In genomic region chr22:19374410-19374809, GRCh38 we compare ENCODE assay signal across 35 cellular contexts.
"Had no signal": no experiment of that assay in that cellular context is flagged by ENCODE, and none has a peak within 500 bp of the region (broad histone marks: within the 10 kb centered on the region; RNA-seq: fewer than 3 reads in every experiment).

No MANE protein-coding gene starts in this region.

- H3K4me3 ChIP-seq: ascending aorta, cardiac muscle cell had no signal

- H3K4me1 Mint-ChIP-seq: activated B cell treated with CpG ODN at 0.5 μM for 24 hours; activated CD4-positive, alpha-beta T cell treated with anti-CD3 and anti-CD28 coated beads, Interleukin-2, amount 10 ng/mL, durations not matched to agents 24 days and 14 days; activated CD8-positive, alpha-beta memory T cell treated with anti-CD3 and anti-CD28 coated beads, Interleukin-2, amount 10 ng/mL, durations not matched to agents 7 days and 5 days; activated naive CD4-positive, alpha-beta T cell treated with anti-CD3 and anti-CD28 coated beads, Interleukin-2, amount 10 ng/mL, durations not matched to agents 7 days and 5 days; activated naive CD4-positive, alpha-beta T cell treated with anti-CD3 and anti-CD28 coated beads, Interleukin-2, amount 50 U/mL, for 24 hours; activated naive CD8-positive, alpha-beta T cell treated with anti-CD3 and anti-CD28 coated beads, Interleukin-2, amount 10 ng/mL, durations not matched to agents 7 days and 5 days; activated naive CD8-positive, alpha-beta T cell treated with anti-CD3 and anti-CD28 coated beads, Interleukin-2, amount 50 U/mL, for 24 hours; brain had no signal

- H3K27me3 ChIP-seq: ascending aorta, cardiac muscle cell had no signal

- H3K27me3 Mint-ChIP-seq: activated B cell treated with CpG ODN at 0.5 μM for 24 hours; activated CD4-positive, alpha-beta memory T cell treated with anti-CD3 and anti-CD28 coated beads for 36 hours; activated CD4-positive, alpha-beta T cell treated with anti-CD3 and anti-CD28 coated beads, Interleukin-2, amount 10 ng/mL, durations not matched to agents 24 days and 14 days; activated CD8-positive, alpha-beta memory T cell treated with anti-CD3 and anti-CD28 coated beads, Interleukin-2, amount 10 ng/mL, durations not matched to agents 7 days and 5 days; activated naive CD4-positive, alpha-beta T cell treated with anti-CD3 and anti-CD28 coated beads, Interleukin-2, amount 10 ng/mL, durations not matched to agents 7 days and 5 days; activated naive CD4-positive, alpha-beta T cell treated with anti-CD3 and anti-CD28 coated beads, Interleukin-2, amount 50 U/mL, for 24 hours; activated naive CD8-positive, alpha-beta T cell; activated naive CD8-positive, alpha-beta T cell treated with anti-CD3 and anti-CD28 coated beads, Interleukin-2, amount 10 ng/mL, durations not matched to agents 7 days and 5 days; activated naive CD8-positive, alpha-beta T cell treated with anti-CD3 and anti-CD28 coated beads, Interleukin-2, amount 50 U/mL, for 24 hours; activated T-cell treated with anti-CD3 and anti-CD28 coated beads, Interleukin-2, amount 50 U/mL, for 24 hours; brain had no signal

- H3K4me3 Mint-ChIP-seq: activated B cell treated with CpG ODN at 0.5 μM for 24 hours; activated CD4-positive, alpha-beta memory T cell treated with anti-CD3 and anti-CD28 coated beads for 36 hours; activated CD4-positive, alpha-beta T cell treated with anti-CD3 and anti-CD28 coated beads, Interleukin-2, amount 10 ng/mL, durations not matched to agents 24 days and 14 days; activated CD8-positive, alpha-beta memory T cell treated with anti-CD3 and anti-CD28 coated beads, Interleukin-2, amount 10 ng/mL, durations not matched to agents 7 days and 5 days; activated CD8-positive, alpha-beta T cell treated with anti-CD3 and anti-CD28 coated beads, Interleukin-2, amount 10 ng/mL, durations not matched to agents 7 days and 5 days; activated naive CD4-positive, alpha-beta T cell treated with anti-CD3 and anti-CD28 coated beads, Interleukin-2, amount 10 ng/mL, durations not matched to agents 7 days and 5 days; activated naive CD4-positive, alpha-beta T cell treated with anti-CD3 and anti-CD28 coated beads, Interleukin-2, amount 50 U/mL, for 24 hours; activated naive CD8-positive, alpha-beta T cell; activated naive CD8-positive, alpha-beta T cell treated with anti-CD3 and anti-CD28 coated beads, Interleukin-2, amount 10 ng/mL, durations not matched to agents 7 days and 5 days; activated naive CD8-positive, alpha-beta T cell treated with anti-CD3 and anti-CD28 coated beads, Interleukin-2, amount 50 U/mL, for 24 hours; activated T-cell treated with anti-CD3 and anti-CD28 coated beads, Interleukin-2, amount 50 U/mL, for 24 hours; brain; T-helper 1 cell treated with Interleukin-12 subunit alpha and Interleukin-12 subunit beta and Interleukin-4 antibody, amounts not matched to agents 30 μg/mL and 1 μg/mL, for 36 hours; T-helper 2 cell treated with Interferon-gamma antibody and Interleukin-4, amounts not matched to agents 5 μg/mL and 100 μg/mL, for 36 hours had no signal

- ATAC-seq: activated CD8-positive, alpha-beta memory T cell treated with anti-CD3 and anti-CD28 coated beads, Interleukin-2, amount 10 ng/mL, durations not matched to agents 7 days and 5 days; activated CD8-positive, alpha-beta T cell treated with anti-CD3 and anti-CD28 coated beads, Interleukin-2, amount 10 ng/mL, durations not matched to agents 7 days and 5 days; activated naive CD8-positive, alpha-beta T cell treated with anti-CD3 and anti-CD28 coated beads, Interleukin-2, amount 50 U/mL, for 24 hours had no signal

- FAIRE-seq: TTC549 had no signal

- H3K27ac Mint-ChIP-seq: activated CD4-positive, alpha-beta memory T cell treated with anti-CD3 and anti-CD28 coated beads for 36 hours; activated CD4-positive, alpha-beta T cell treated with anti-CD3 and anti-CD28 coated beads, Interleukin-2, amount 10 ng/mL, durations not matched to agents 24 days and 14 days; activated CD8-positive, alpha-beta memory T cell treated with anti-CD3 and anti-CD28 coated beads, Interleukin-2, amount 10 ng/mL, durations not matched to agents 7 days and 5 days; activated CD8-positive, alpha-beta T cell treated with anti-CD3 and anti-CD28 coated beads, Interleukin-2, amount 10 ng/mL, durations not matched to agents 7 days and 5 days; activated naive CD4-positive, alpha-beta T cell treated with anti-CD3 and anti-CD28 coated beads, Interleukin-2, amount 10 ng/mL, durations not matched to agents 7 days and 5 days; activated naive CD4-positive, alpha-beta T cell treated with anti-CD3 and anti-CD28 coated beads, Interleukin-2, amount 50 U/mL, for 24 hours; activated naive CD8-positive, alpha-beta T cell; activated naive CD8-positive, alpha-beta T cell treated with anti-CD3 and anti-CD28 coated beads, Interleukin-2, amount 10 ng/mL, durations not matched to agents 7 days and 5 days; activated naive CD8-positive, alpha-beta T cell treated with anti-CD3 and anti-CD28 coated beads, Interleukin-2, amount 50 U/mL, for 24 hours; activated T-cell treated with anti-CD3 and anti-CD28 coated beads, Interleukin-2, amount 50 U/mL, for 24 hours; activated T-helper 2 cell treated with anti-CD3 and anti-CD28 coated beads, Interferon-gamma antibody, Interleukin-2, Interleukin-4, amounts not matched to agents 10 μg/mL and 5 μg/mL and 100 μg/mL, durations not matched to agents 14 hours and 24 hours and 36 hours; brain; T-helper 1 cell treated with Interleukin-12 subunit alpha and Interleukin-12 subunit beta and Interleukin-4 antibody, amounts not matched to agents 30 μg/mL and 1 μg/mL, for 36 hours; T-helper 2 cell treated with Interferon-gamma antibody and Interleukin-4, amounts not matched to agents 5 μg/mL and 100 μg/mL, for 36 hours had no signal

- H3K9me3 Mint-ChIP-seq: activated B cell treated with CpG ODN at 0.5 μM for 24 hours; activated CD4-positive, alpha-beta memory T cell treated with anti-CD3 and anti-CD28 coated beads for 36 hours; activated CD4-positive, alpha-beta T cell treated with anti-CD3 and anti-CD28 coated beads, Interleukin-2, amount 10 ng/mL, durations not matched to agents 24 days and 14 days; activated naive CD4-positive, alpha-beta T cell treated with anti-CD3 and anti-CD28 coated beads, Interleukin-2, amount 10 ng/mL, durations not matched to agents 7 days and 5 days; activated naive CD4-positive, alpha-beta T cell treated with anti-CD3 and anti-CD28 coated beads, Interleukin-2, amount 50 U/mL, for 24 hours; activated naive CD8-positive, alpha-beta T cell treated with anti-CD3 and anti-CD28 coated beads, Interleukin-2, amount 10 ng/mL, durations not matched to agents 7 days and 5 days; activated naive CD8-positive, alpha-beta T cell treated with anti-CD3 and anti-CD28 coated beads, Interleukin-2, amount 50 U/mL, for 24 hours; activated T-cell treated with anti-CD3 and anti-CD28 coated beads, Interleukin-2, amount 50 U/mL, for 24 hours; activated T-helper 2 cell treated with anti-CD3 and anti-CD28 coated beads, Interferon-gamma antibody, Interleukin-2, Interleukin-4, amounts not matched to agents 10 μg/mL and 5 μg/mL and 100 μg/mL, durations not matched to agents 14 hours and 24 hours and 36 hours; brain; T-helper 1 cell treated with Interleukin-12 subunit alpha and Interleukin-12 subunit beta and Interleukin-4 antibody, amounts not matched to agents 30 μg/mL and 1 μg/mL, for 36 hours; T-helper 2 cell treated with Interferon-gamma antibody and Interleukin-4, amounts not matched to agents 5 μg/mL and 100 μg/mL, for 36 hours had no signal

- DNase-seq: activated B cell treated with CpG ODN at 0.5 μM for 24 hours; activated CD4-positive, alpha-beta memory T cell treated with anti-CD3 and anti-CD28 coated beads for 36 hours; activated CD4-positive, alpha-beta T cell treated with anti-CD3 and anti-CD28 coated beads for 4 hours; activated CD4-positive, alpha-beta T cell treated with anti-CD3 and anti-CD28 coated beads, Interleukin-2, amount 10 ng/mL, durations not matched to agents 24 days and 14 days; activated CD4-positive, alpha-beta T cell treated with anti-CD3 and anti-CD28 coated beads, Interleukin-2, amount 50 U/mL, for 1 hour; activated CD4-positive, alpha-beta T cell treated with anti-CD3 and anti-CD28 coated beads, Interleukin-2, amount 50 U/mL, for 4 hours; activated CD4-positive, CD25-positive, alpha-beta regulatory T cell treated with anti-CD3 and anti-CD28 coated beads, Interleukin-2, amount 50 U/mL, for 72 hours; activated CD8-positive, alpha-beta memory T cell treated with anti-CD3 and anti-CD28 coated beads for 24 hours; activated CD8-positive, alpha-beta memory T cell treated with anti-CD3 and anti-CD28 coated beads, Interleukin-2, amount 10 ng/mL, durations not matched to agents 7 days and 5 days; activated CD8-positive, alpha-beta T cell treated with anti-CD3 and anti-CD28 coated beads, Interleukin-2, amount 10 ng/mL, durations not matched to agents 7 days and 5 days; activated effector memory CD4-positive, alpha-beta T cell treated with Interleukin-2 at 50 U/mL for 16 hours; activated gamma-delta T cell; activated naive CD4-positive, alpha-beta T cell treated with anti-CD3 and anti-CD28 coated beads, Interleukin-2, amount 10 ng/mL, durations not matched to agents 7 days and 5 days; activated naive CD4-positive, alpha-beta T cell treated with Interleukin-2 at 50 U/mL for 16 hours; activated naive CD8-positive, alpha-beta T cell treated with anti-CD3 and anti-CD28 coated beads, Interleukin-2, amount 10 ng/mL, durations not matched to agents 7 days and 5 days; activated naive CD8-positive, alpha-beta T cell treated with anti-CD3 and anti-CD28 coated beads, Interleukin-2, amount 50 U/mL, for 24 hours; activated T-cell treated with anti-CD3 and anti-CD28 coated beads, Interleukin-2, amount 50 U/mL, for 24 hours; activated T-cell treated with anti-CD3 and anti-CD28 coated beads, Interleukin-2, amount 50 U/mL, for 48 hours; amygdala; anterior cingulate cortex; central memory CD4-positive, alpha-beta T cell; SW 1271; T-helper 1 cell; T-helper 2 cell; T-helper 9 cell had no signal

- H3K9me3 ChIP-seq: ascending aorta had no signal

- H3K4me1 ChIP-seq: ascending aorta had no signal

- H3K27ac ChIP-seq: ascending aorta, cardiac muscle cell, VCaP had no signal
